In the genomic region with DNA sequence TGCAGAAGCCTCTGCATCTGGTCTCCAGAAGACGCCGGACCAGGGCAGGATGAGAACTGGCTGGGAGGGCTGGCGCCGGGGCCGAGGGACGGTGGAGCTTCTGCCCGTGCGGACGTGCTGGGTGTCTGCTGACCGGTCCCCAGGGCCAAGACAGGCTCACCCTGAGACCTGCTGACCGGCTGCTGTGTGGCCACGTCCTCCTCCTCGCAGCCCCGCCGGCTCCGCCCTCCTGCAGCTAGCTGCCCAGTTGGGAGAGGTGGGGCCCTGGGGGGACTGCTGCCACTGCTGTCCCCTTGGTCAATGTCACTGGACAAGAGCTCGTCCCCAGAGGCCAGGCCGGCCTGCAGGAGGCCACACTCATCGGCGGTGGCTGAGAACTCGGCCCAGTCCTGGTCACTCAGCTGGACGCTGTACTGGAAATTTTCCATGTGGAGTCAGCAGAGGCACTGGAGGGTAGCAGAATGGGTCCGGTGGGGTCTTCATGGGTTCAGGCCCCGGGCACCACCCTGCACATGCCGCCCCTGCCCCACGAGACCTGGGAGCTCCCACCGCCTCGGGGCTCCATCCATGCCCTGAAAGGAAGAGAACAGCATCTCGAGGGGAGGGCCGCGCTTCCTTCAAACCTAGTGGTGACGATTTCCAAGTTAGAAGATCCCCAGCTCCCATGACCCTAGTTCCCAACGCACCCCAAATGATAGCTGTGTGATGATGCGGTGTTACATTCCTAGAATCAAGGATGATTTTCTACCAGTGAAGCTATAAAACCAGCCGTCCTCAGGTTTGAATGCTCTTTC, we compare ENCODE assay signal across 22 cellular contexts. TPM values are rescaled to one million over a fixed set of nuclear protein-coding genes. Genes with fewer than 3 reads are reported as not detected.
A peak's percentile ranks its signal among the peaks of the same experiment; 100 is the strongest.
DNase-seq lines count a peak whose midpoint lies in the region; ATAC-seq and TF ChIP-seq lines count a peak whose summit lies in the region.
"Had no signal": no experiment of that assay in that cellular context is flagged by ENCODE, and none has a peak within 500 bp of the region (broad histone marks: within the 10 kb centered on the region; RNA-seq: fewer than 3 reads in every experiment).

No MANE protein-coding gene starts in this region.

- POLR2A ChIA-PET in PC-3 (lab: Charles Lee; ENCODE audit: unreplicated experiment): interaction anchor here (0.5 to 1.0 kb wide), 3 partner anchors 12 to 293 kb away, joined by 3 to 11 read pairs (median 5); partner anchors contain the start of genes RNF223 and UBE2J2

- H3K4me3 ChIP-seq in right lobe of liver (no peak overlapping the region), skeletal muscle tissue (ENCODE audit: low read length in 3 of 3) (peak overlapping the region; percentile 81 to 96 (median 83)), PC-3 (ENCODE audit: low read length) (no peak overlapping the region)
- H3K4me3 ChIP-seq: SJCRH30 had no signal

- no peaks in the 10 kb centered on the region for H3K36me3 Mint-ChIP-seq in activated CD8-positive, alpha-beta memory T cell treated with anti-CD3 and anti-CD28 coated beads, Interleukin-2, amount 10 ng/mL, durations not matched to agents 7 days and 5 days
- H3K36me3 Mint-ChIP-seq: CD8-positive, alpha-beta T cell had no signal

- no CpG with 5 or more reads among the region's 35 CpGs for WGBS in right lobe of liver (ENCODE audit: insufficient coverage, low coverage, low lambda C conversion rate, missing lambda C conversion rate)

- no peak for ATAC-seq in activated CD8-positive, alpha-beta memory T cell treated with anti-CD3 and anti-CD28 coated beads, Interleukin-2, amount 10 ng/mL, durations not matched to agents 7 days and 5 days
- ATAC-seq in left cardiac atrium (peak; percentile 71 to 78), right lobe of liver (peak; percentile 3 to 26 (median 10)), PC-3 (no peak)
- ATAC-seq: CD8-positive, alpha-beta T cell had no signal

- TF ChIP-seq CTCF in right lobe of liver (IDR thresholded peaks at IDR 0.05) (no peak), PC-3 (conservative IDR thresholded peaks at IDR 0.05; ENCODE audit: low read depth, low read length) (no peak)

- no peaks in the 10 kb centered on the region for H4K20me1 ChIP-seq in PC-3 (ENCODE audit: low read length)

- no peak overlapping the region for H3K27ac ChIP-seq in right lobe of liver
- H3K27ac ChIP-seq in skeletal muscle tissue (ENCODE audit: low read depth, low read length): peak overlapping the region; percentile 99
- H3K27ac ChIP-seq in PC-3 (ENCODE audit: low read length): no peak overlapping the region
- H3K27ac ChIP-seq: KMS-11, SJCRH30 had no signal

- no peaks in the 10 kb centered on the region for H3K79me2 ChIP-seq in PC-3 (ENCODE audit: low read length)

- H3K9ac ChIP-seq in skeletal muscle tissue (ENCODE audit: low read depth in 1 of 3, low read length in 3 of 3) (peak overlapping the region; percentile 97 to 100 (median 97)), PC-3 (ENCODE audit: low read length) (no peak overlapping the region)
- H3K9ac ChIP-seq: KMS-11 had no signal

- no peak overlapping the region for H3K4me3 Mint-ChIP-seq in activated CD8-positive, alpha-beta memory T cell treated with anti-CD3 and anti-CD28 coated beads, Interleukin-2, amount 10 ng/mL, durations not matched to agents 7 days and 5 days
- H3K4me3 Mint-ChIP-seq: CD8-positive, alpha-beta T cell; H9 had no signal

- no TSS peak for BruUV-seq in PC-3 (replicated peaks; lab: Mats Ljungman, UMichigan)

- no peaks in the 10 kb centered on the region for H3K9me2 ChIP-seq in PC-3 (replicated peaks; ENCODE audit: low read length)

- peaks cover 4% of the 10 kb centered on the region for H3K4me1 Mint-ChIP-seq in activated CD8-positive, alpha-beta memory T cell treated with anti-CD3 and anti-CD28 coated beads, Interleukin-2, amount 10 ng/mL, durations not matched to agents 7 days and 5 days

- H2AFZ ChIP-seq in PC-3 (ENCODE audit: low read length): no peak overlapping the region

- H3K27ac Mint-ChIP-seq in activated CD8-positive, alpha-beta memory T cell treated with anti-CD3 and anti-CD28 coated beads, Interleukin-2, amount 10 ng/mL, durations not matched to agents 7 days and 5 days: no peak overlapping the region
- H3K27ac Mint-ChIP-seq: CD8-positive, alpha-beta T cell; H9 had no signal

- H3K9me3 Mint-ChIP-seq in activated CD8-positive, alpha-beta memory T cell treated with anti-CD3 and anti-CD28 coated beads, Interleukin-2, amount 10 ng/mL, durations not matched to agents 7 days and 5 days (ENCODE audit: low read depth): no peaks in the 10 kb centered on the region
- H3K9me3 Mint-ChIP-seq: CD8-positive, alpha-beta T cell had no signal

- CTCF ChIA-PET in activated CD8-positive, alpha-beta memory T cell treated with anti-CD3 and anti-CD28 coated beads, Interleukin-2, amount 10 ng/mL, durations not matched to agents 7 days and 5 days (lab: Charles Lee): interaction anchor here (0.8 to 6.9 kb wide), 6 partner anchors 10 to 83 kb away, joined by 3 to 73 read pairs (median 4); partner anchors contain the start of gene HES4
- CTCF ChIA-PET in PC-3 (lab: Charles Lee): interaction anchor here (3.1 kb wide), 1 partner anchor 82 kb away, joined by 23 read pairs; no protein-coding TSS in a partner anchor

- intact Hi-C loops in left cardiac atrium (cut with DNase I) (loop anchor here in 1 of 2 donors (5.0 kb wide), 1 partner anchor 82 kb away; no protein-coding TSS in a partner anchor), right lobe of liver (cut with DNase I) (loop anchor here in 1 of 2 donors (10.0 kb wide), 1 partner anchor 84 kb away; no protein-coding TSS in a partner anchor), PC-3 (cut with micrococcal nuclease) (no loop called here)

- H3K27me3 Mint-ChIP-seq in activated CD8-positive, alpha-beta memory T cell treated with anti-CD3 and anti-CD28 coated beads, Interleukin-2, amount 10 ng/mL, durations not matched to agents 7 days and 5 days: peaks cover 20% of the 10 kb centered on the region

- H3K36me3 ChIP-seq in right lobe of liver (no peaks in the 10 kb centered on the region), skeletal muscle tissue (ENCODE audit: control insufficient read depth in 3 of 3, insufficient read depth in 3 of 3, low read length in 3 of 3) (peaks cover 5 to 29% (median 6%) of the 10 kb centered on the region in 3 donors), PC-3 (ENCODE audit: low read depth, low read length) (no peaks in the 10 kb centered on the region)
- H3K36me3 ChIP-seq: SJCRH30 had no signal

- peaks cover 0 to 5% (median 0%) of the 10 kb centered on the region in 4 donors for H3K4me1 ChIP-seq in right lobe of liver
- peaks cover 28 to 62% (median 39%) of the 10 kb centered on the region in 3 donors for H3K4me1 ChIP-seq in skeletal muscle tissue (ENCODE audit: control insufficient read depth in 3 of 3, insufficient read depth in 3 of 3, low read length in 3 of 3)
- H3K4me1 ChIP-seq in PC-3 (ENCODE audit: insufficient read depth, low read length): peaks cover 26% of the 10 kb centered on the region

- TF ChIP-seq POLR2A in right lobe of liver (IDR thresholded peaks at IDR 0.05): no peak

- no peak overlapping the region for H3K4me2 ChIP-seq in PC-3 (ENCODE audit: low read length)
- H3K4me2 ChIP-seq: KMS-11 had no signal

- DNase-seq in activated CD8-positive, alpha-beta memory T cell treated with anti-CD3 and anti-CD28 coated beads, Interleukin-2, amount 50 U/mL, for 4 hours: peak; percentile 16
- DNase-seq in activated CD8-positive, alpha-beta memory T cell treated with anti-CD3 and anti-CD28 coated beads, Interleukin-2, amount 10 ng/mL, durations not matched to agents 7 days and 5 days: no peak
- DNase-seq in left cardiac atrium (peak; percentile 66), right lobe of liver (peak in 2 of 3 donors; percentile 36 to 61), PC-3 (no peak), foreskin melanocyte (no peak), SIG-M5 (lab: John Stamatoyannopoulos, UW) (no peak)
- DNase-seq: 8988T; Calu3; CD8-positive, alpha-beta T cell; DMS79; H9; NCI-H1417 treated with DMSO at 0.1 percent for 48 hours; NCI-H187 treated with DMSO at 0.1 percent for 48 hours; NCI-H226; NCI-H524; NCI-H82; OCI-M1; RPMI8226; SJCRH30 had no signal

- H3K9me3 ChIP-seq in right lobe of liver (no peaks in the 10 kb centered on the region), skeletal muscle tissue (ENCODE audit: control insufficient read depth in 3 of 3, low read length in 3 of 3) (no peaks in the 10 kb centered on the region), PC-3 (ENCODE audit: low read length) (no peaks in the 10 kb centered on the region)

- H3K27me3 ChIP-seq in right lobe of liver (no peaks in the 10 kb centered on the region), skeletal muscle tissue (ENCODE audit: control insufficient read depth in 3 of 3, insufficient read depth in 3 of 3, low read length in 3 of 3) (peaks cover 0 to 12% (median 6%) of the 10 kb centered on the region in 3 donors), PC-3 (ENCODE audit: low read length) (peaks cover 11% of the 10 kb centered on the region)

- no peaks in the 10 kb centered on the region for H3F3A ChIP-seq in PC-3 (ENCODE audit: low read length, unreplicated experiment)

RNA-seq across cellular contexts. Expression of gene PERM1, which starts 1.1 kb away (rescaled TPM):
- total RNA-seq in activated CD8-positive, alpha-beta memory T cell treated with anti-CD3 and anti-CD28 coated beads, Interleukin-2, amount 10 ng/mL, durations not matched to agents 7 days and 5 days: not detected
- total RNA-seq in left cardiac atrium (10 to 100 TPM; 78.9 to 85.5 TPM), right lobe of liver (under 1 TPM in 4 of 6 experiments, not detected in 2; 0.18 to 0.46 (median 0.28) TPM), skeletal muscle tissue (3.1 TPM), PC-3 (2014; rRNA removed) (0.47 and 1.1 TPM in 2 replicates)
- total RNA-seq: Calu3, H9, SJCRH30 had no signal

RNA-seq across cellular contexts. Expression of gene PLEKHN1, which starts 14.5 kb away (rescaled TPM):
- 1 to 10 TPM; 3.3 to 3.9 TPM for total RNA-seq in activated CD8-positive, alpha-beta memory T cell treated with anti-CD3 and anti-CD28 coated beads, Interleukin-2, amount 10 ng/mL, durations not matched to agents 7 days and 5 days
- total RNA-seq in left cardiac atrium: under 1 TPM; 0.38 to 0.50 TPM
- total RNA-seq in right lobe of liver: 1 to 10 TPM in 1 of 6 experiments, under 1 TPM in 4, not detected in 1; 0.11 to 2.4 (median 0.26) TPM
- not detected for total RNA-seq in skeletal muscle tissue
- total RNA-seq in PC-3 (2014; rRNA removed): 14.0 and 18.3 TPM in 2 replicates

RNA-seq across cellular contexts. Expression of gene HES4, which starts 19.1 kb away (rescaled TPM):
- 1 to 10 TPM in 1 of 2 experiments, under 1 TPM in 1; 0.61 to 1.6 TPM for total RNA-seq in activated CD8-positive, alpha-beta memory T cell treated with anti-CD3 and anti-CD28 coated beads, Interleukin-2, amount 10 ng/mL, durations not matched to agents 7 days and 5 days
- 10 to 100 TPM; 42.1 to 68.3 TPM for total RNA-seq in left cardiac atrium
- total RNA-seq in right lobe of liver: 10 to 100 TPM in 2 of 6 experiments, 1 to 10 TPM in 4; 1.6 to 21.5 (median 5.2) TPM
- 7.3 TPM for total RNA-seq in skeletal muscle tissue
- total RNA-seq in PC-3 (2014; rRNA removed): 233 and 379 TPM in 2 replicates

RNA-seq across cellular contexts. Expression of gene KLHL17, which starts 20.4 kb away (rescaled TPM):
- 10 to 100 TPM; 30.7 to 32.4 TPM for total RNA-seq in activated CD8-positive, alpha-beta memory T cell treated with anti-CD3 and anti-CD28 coated beads, Interleukin-2, amount 10 ng/mL, durations not matched to agents 7 days and 5 days
- total RNA-seq in left cardiac atrium (1 to 10 TPM; 5.7 to 8.2 TPM), right lobe of liver (1 to 10 TPM; 1.9 to 6.7 (median 4.3) TPM), skeletal muscle tissue (1.0 TPM), PC-3 (2014; rRNA removed) (29.8 and 32.1 TPM in 2 replicates)

RNA-seq across cellular contexts. Expression of gene NOC2L, which starts 21.7 kb away (rescaled TPM):
- 100 to 1,000 TPM in 1 of 2 experiments, 10 to 100 TPM in 1; 68.9 to 103 TPM for total RNA-seq in activated CD8-positive, alpha-beta memory T cell treated with anti-CD3 and anti-CD28 coated beads, Interleukin-2, amount 10 ng/mL, durations not matched to agents 7 days and 5 days
- total RNA-seq in left cardiac atrium (10 to 100 TPM; 38.1 to 48.7 TPM), right lobe of liver (10 to 100 TPM; 28.9 to 36.8 (median 30.2) TPM), skeletal muscle tissue (47.0 TPM), PC-3 (2014; rRNA removed) (262 and 340 TPM in 2 replicates)

Comparison
In these comparisons a context has a peak if more than half of its experiments do, and no peak if none do; other contexts are left out.
1. DNase-seq: peak in activated CD8-positive, alpha-beta memory T cell treated with anti-CD3 and anti-CD28 coated beads, Interleukin-2, amount 50 U/mL, for 4 hours (single experiment), left cardiac atrium (single experiment) and right lobe of liver (2 of 3); none in activated CD8-positive, alpha-beta memory T cell treated with anti-CD3 and anti-CD28 coated beads, Interleukin-2, amount 10 ng/mL, durations not matched to agents 7 days and 5 days (single experiment), PC-3 (single experiment), foreskin melanocyte (single experiment) and SIG-M5 (single experiment).
2. ATAC-seq: peak in left cardiac atrium (2 of 2) and right lobe of liver (4 of 4); none in activated CD8-positive, alpha-beta memory T cell treated with anti-CD3 and anti-CD28 coated beads, Interleukin-2, amount 10 ng/mL, durations not matched to agents 7 days and 5 days (single experiment) and PC-3 (single experiment).
3. H3K4me3 ChIP-seq: peak in skeletal muscle tissue (3 of 3); none in right lobe of liver (0 of 3) and PC-3 (single experiment).
4. RNA of gene PERM1, which starts 1.1 kb away (total RNA-seq): 78.9 to 85.5 TPM in left cardiac atrium; 3.1 TPM in skeletal muscle tissue (single experiment), 0.47 to 1.1 TPM in PC-3, 0.18 to 0.46 TPM in right lobe of liver and not detected in activated CD8-positive, alpha-beta memory T cell treated with anti-CD3 and anti-CD28 coated beads, Interleukin-2, amount 10 ng/mL, durations not matched to agents 7 days and 5 days; every median in the first group is over 10 times any median in the second.